9 cellular contexts compared by ENCODE assay signal in the genomic region with DNA sequence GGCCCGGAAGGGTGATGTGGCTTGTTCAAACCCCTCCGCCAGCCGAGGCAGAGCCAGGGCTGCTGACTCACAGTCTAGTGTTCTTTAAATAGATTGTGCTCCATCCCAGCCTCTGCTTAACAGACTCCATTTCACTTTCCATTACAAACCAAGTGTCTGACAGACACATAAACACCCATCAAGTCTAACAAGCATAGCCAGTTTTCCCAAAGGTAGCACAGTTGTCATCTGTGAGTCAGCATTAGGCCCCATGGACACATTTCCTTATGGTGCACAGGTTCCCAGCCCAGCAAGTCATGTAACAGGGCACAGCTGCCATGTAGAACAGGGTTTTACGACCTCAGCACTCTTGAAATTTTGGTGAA.
DNase-seq lines count a peak whose midpoint lies in the region; ATAC-seq and TF ChIP-seq lines count a peak whose summit lies in the region.
"Had no signal": no experiment of that assay in that cellular context is flagged by ENCODE, and none has a peak within 500 bp of the region (broad histone marks: within the 10 kb centered on the region; RNA-seq: fewer than 3 reads in every experiment).

No MANE protein-coding gene starts in this region.

- no peaks in the 10 kb centered on the region for H3K36me3 ChIP-seq in PC-9 (ENCODE audit: low read depth)
- no peaks in the 10 kb centered on the region for H3K36me3 ChIP-seq in esophagus squamous epithelium

- peak overlapping the region; percentile 80 for H3K4me2 ChIP-seq in PC-9

- no peaks in the 10 kb centered on the region for H3K9me2 ChIP-seq in PC-9 (ENCODE audit: insufficient read depth)

- no TSS peak for BruUV-seq in PC-9 (replicated peaks; lab: Mats Ljungman, UMichigan)

- peak overlapping the region; percentile 54 for H2AFZ ChIP-seq in PC-9

- H3K4me1 ChIP-seq in PC-9 (replicated peaks; ENCODE audit: insufficient read depth) (peaks cover 45% of the 10 kb centered on the region), esophagus squamous epithelium (peaks cover 10 to 25% (median 11%) of the 10 kb centered on the region in 3 donors)

- ATAC-seq in GM18868 (IDR thresholded peaks at IDR 0.05; ENCODE audit: unreplicated experiment) (peak; percentile 85), HG03521 (IDR thresholded peaks at IDR 0.05; ENCODE audit: unreplicated experiment) (no peak), GM21515 (IDR thresholded peaks at IDR 0.05; ENCODE audit: unreplicated experiment) (no peak)

- no peaks in the 10 kb centered on the region for H4K20me1 ChIP-seq in PC-9 (ENCODE audit: insufficient read depth)

- no peak for TF ChIP-seq POLR2A in esophagus squamous epithelium (IDR thresholded peaks at IDR 0.05)

- H3K27me3 ChIP-seq in PC-9 (ENCODE audit: insufficient read depth, low read depth) (no peaks in the 10 kb centered on the region), esophagus squamous epithelium (no peaks in the 10 kb centered on the region)

- TF ChIP-seq CTCF in PC-9 (conservative IDR thresholded peaks at IDR 0.05) (no peak), esophagus squamous epithelium (IDR thresholded peaks at IDR 0.05) (no peak), retinal pigment epithelial cell (conservative IDR thresholded peaks at IDR 0.05; ENCODE audit: low read depth, low read length) (no peak), GM10248 (IDR thresholded peaks at IDR 0.05; ENCODE audit: control extremely low read depth, extremely low read depth, low read depth, missing control alignments) (no peak)

- DNase-seq in PC-9 (peak; percentile 77 to 100), esophagus squamous epithelium (lab: John Stamatoyannopoulos, UW) (no peak), retinal pigment epithelial cell (ENCODE audit: low read depth) (peak; percentile 70), NCI-H128 (lab: John Stamatoyannopoulos, UW; ENCODE audit: unreplicated experiment) (no peak), GM10248 (ENCODE audit: extremely low spot score) (no peak)
- DNase-seq: immature natural killer cell had no signal

- 17 to 30% methylated on average over 4 of the region's 4 CpGs for WGBS in esophagus squamous epithelium, 2 donors

- no peaks in the 10 kb centered on the region for H3K79me2 ChIP-seq in PC-9 (ENCODE audit: low read depth)

- H3F3A ChIP-seq in PC-9 (ENCODE audit: insufficient read depth, low read depth) = peaks cover 36% of the 10 kb centered on the region

- H3K4me3 ChIP-seq in PC-9 = peak overlapping the region; percentile 48; the same call in 1 of the 2 replicates
- H3K4me3 ChIP-seq in esophagus squamous epithelium = no peak overlapping the region
- H3K4me3 ChIP-seq in retinal pigment epithelial cell (ENCODE audit: low read length) = no peak overlapping the region

- POLR2A ChIA-PET in PC-9 (lab: Charles Lee; ENCODE audit: unreplicated experiment) = interaction anchor here (0.5 to 1.5 kb wide), 8 partner anchors 93 to 797 kb away, joined by 3 to 19 read pairs (median 6); no protein-coding TSS in a partner anchor
- POLR2A ChIA-PET in GM10248 (lab: Yijun Ruan, JAX) = no interaction called here

- H3K9me3 ChIP-seq in PC-9 (ENCODE audit: insufficient read depth, low read depth) (no peaks in the 10 kb centered on the region), esophagus squamous epithelium (no peaks in the 10 kb centered on the region)

- peak overlapping the region; percentile 98 for H3K27ac ChIP-seq in PC-9
- peak overlapping the region; percentile 48 to 85 (median 80) for H3K27ac ChIP-seq in esophagus squamous epithelium

- intact Hi-C loops in PC-9 (cut with micrococcal nuclease; ENCODE audit: unreplicated experiment) (loop anchor here (1.0 to 2.0 kb wide), 5 partner anchors 21 to 777 kb away; no protein-coding TSS in a partner anchor), esophagus squamous epithelium (cut with DNase I) (loop anchor here (5.0 kb wide), 1 partner anchor 110 kb away; a partner anchor contains a TSS)

- CTCF ChIA-PET in PC-9 (lab: Charles Lee) (interaction anchor here (0.8 to 1.7 kb wide), 3 partner anchors 20 to 109 kb away, joined by 3 to 6 read pairs (median 3); no protein-coding TSS in a partner anchor), GM10248 (lab: Yijun Ruan, JAX) (interaction anchor here (0.9 kb wide), 1 partner anchor 9 kb away, joined by 3 read pairs; no protein-coding TSS in a partner anchor)

Comparison
In these comparisons a context has a peak if more than half of its experiments do, and no peak if none do; other contexts are left out.
1. DNase-seq: peak in PC-9 (2 of 2) and retinal pigment epithelial cell (single experiment); none in esophagus squamous epithelium (single experiment), NCI-H128 (single experiment) and GM10248 (single experiment).